10 cellular contexts compared by ENCODE assay signal in the genomic region with DNA sequence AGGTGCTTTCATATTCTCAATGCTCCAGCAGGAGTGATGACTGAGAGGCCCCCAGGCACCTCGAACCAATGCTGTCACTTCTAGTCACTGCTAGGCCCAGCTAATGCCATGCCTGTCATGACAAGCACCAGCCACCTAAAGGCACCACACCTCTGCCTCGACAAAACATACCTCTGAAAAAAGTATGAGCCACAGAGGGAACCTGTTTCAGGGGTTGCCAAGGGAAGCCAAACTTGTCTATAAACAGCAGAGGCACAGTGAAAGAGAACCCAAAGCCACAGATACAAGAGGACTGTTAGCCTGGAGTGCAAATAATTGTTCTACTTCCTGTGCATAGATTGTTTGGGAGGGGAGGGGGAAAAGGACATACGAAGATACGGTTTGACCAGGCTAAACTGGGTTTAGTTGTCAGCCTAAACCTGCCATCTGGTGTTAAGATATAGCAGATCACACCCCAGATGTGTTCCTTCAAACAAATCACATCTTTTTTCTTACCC. TPM values are rescaled to one million over a fixed set of nuclear protein-coding genes. Genes with fewer than 3 reads are reported as not detected.
DNase-seq lines count a peak whose midpoint lies in the region; ATAC-seq and TF ChIP-seq lines count a peak whose summit lies in the region.
"Had no signal": no experiment of that assay in that cellular context is flagged by ENCODE, and none has a peak within 500 bp of the region (broad histone marks: within the 10 kb centered on the region; RNA-seq: fewer than 3 reads in every experiment).

No MANE protein-coding gene starts in this region.

- no peak overlapping the region for H3K9ac ChIP-seq in H9 (ENCODE audit: extremely low read depth, insufficient read length, low read length)

- H3K79me2 ChIP-seq in H9 (ENCODE audit: insufficient read depth, low read length), result no peaks in the 10 kb centered on the region
- H3K79me2 ChIP-seq in PC-9 (ENCODE audit: low read depth), result no peaks in the 10 kb centered on the region

- H3K9me3 Mint-ChIP-seq in H9, result no peaks in the 10 kb centered on the region

- H2AFZ ChIP-seq in H9 (ENCODE audit: low read length) (no peak overlapping the region), PC-9 (no peak overlapping the region)

- H3K14ac ChIP-seq in H9 (ENCODE audit: insufficient read depth, low read length), result no peak overlapping the region

- no peaks in the 10 kb centered on the region for H3K79me1 ChIP-seq in H9 (ENCODE audit: insufficient read depth, low read depth, low read length, poor library complexity, severe bottlenecking)

- intact Hi-C loops in PC-9 (cut with micrococcal nuclease; ENCODE audit: unreplicated experiment), result no loop called here
- intact Hi-C loops in ascending aorta (cut with DNase I), result no loop called here

- H3K27me3 ChIP-seq in H9 (ENCODE audit: insufficient read depth, low read length) (no peaks in the 10 kb centered on the region), PC-9 (ENCODE audit: insufficient read depth, low read depth) (no peaks in the 10 kb centered on the region), ascending aorta (no peaks in the 10 kb centered on the region)
- H3K27me3 ChIP-seq: pancreas had no signal

- H4K20me1 ChIP-seq in H9 (ENCODE audit: control insufficient read depth, insufficient read depth, insufficient read length), result no peaks in the 10 kb centered on the region
- no peaks in the 10 kb centered on the region for H4K20me1 ChIP-seq in PC-9 (ENCODE audit: insufficient read depth)

- no peaks in the 10 kb centered on the region for H3K23me2 ChIP-seq in H9 (ENCODE audit: insufficient read length, low read depth, low read length, poor library complexity, severe bottlenecking)

- no CpG with 5 or more reads among the region's 4 CpGs for WGBS in H9 (ENCODE audit: extremely low coverage, insufficient read length, low lambda C conversion rate)

- H3K4me3 ChIP-seq in PC-9, result no peak overlapping the region
- no peak overlapping the region for H3K4me3 ChIP-seq in ascending aorta
- H3K4me3 ChIP-seq: pancreas had no signal

- H3K27ac ChIP-seq in H9 (ENCODE audit: insufficient read length, low read depth, low read length) (no peak overlapping the region), PC-9 (no peak overlapping the region), epithelial cell of prostate (no peak overlapping the region), ascending aorta (no peak overlapping the region)
- H3K27ac ChIP-seq: pancreas had no signal

- H3K27me3 Mint-ChIP-seq in H9 (ENCODE audit: low read depth), result no peaks in the 10 kb centered on the region

- TF ChIP-seq CTCF in H9 (conservative IDR thresholded peaks at IDR 0.05) (peak; percentile 40; the same call in 2 of the 3 replicates), PC-9 (conservative IDR thresholded peaks at IDR 0.05) (no peak), ascending aorta (IDR thresholded peaks at IDR 0.05) (no peak)

- no peak for ATAC-seq in HG03135 (IDR thresholded peaks at IDR 0.05; ENCODE audit: unreplicated experiment)
- no peak for ATAC-seq in HG03095 (IDR thresholded peaks at IDR 0.05; ENCODE audit: unreplicated experiment)
- ATAC-seq: pancreas had no signal

- no peak overlapping the region for H2BK5ac ChIP-seq in H9 (ENCODE audit: insufficient read length, low read length)

- H3K9me3 ChIP-seq in H9 (ENCODE audit: control insufficient read depth, low read depth, low read length), result no peaks in the 10 kb centered on the region
- no peaks in the 10 kb centered on the region for H3K9me3 ChIP-seq in PC-9 (ENCODE audit: insufficient read depth, low read depth)
- H3K9me3 ChIP-seq in ascending aorta, result no peaks in the 10 kb centered on the region
- H3K9me3 ChIP-seq: pancreas had no signal

- no peak overlapping the region for H4K8ac ChIP-seq in H9 (replicated peaks; ENCODE audit: insufficient read length, low read depth, low read length)

- peaks cover 51 to 52% of the 10 kb centered on the region in 2 experiments for H3K4me1 Mint-ChIP-seq in H9

- H4K91ac ChIP-seq in H9 (ENCODE audit: insufficient read length, low read depth, low read length), result no peak overlapping the region

- no peak overlapping the region for H2BK120ac ChIP-seq in H9 (ENCODE audit: low read depth, low read length, poor library complexity, severe bottlenecking)

- no peak overlapping the region for H2BK20ac ChIP-seq in H9 (ENCODE audit: low read depth, low read length, poor library complexity, severe bottlenecking)

- no TSS peak for BruUV-seq in PC-9 (replicated peaks; lab: Mats Ljungman, UMichigan)

- POLR2A ChIA-PET in PC-9 (lab: Charles Lee; ENCODE audit: unreplicated experiment), result no interaction called here

- no peak overlapping the region for H3T11ph ChIP-seq in H9 (ENCODE audit: low read length)

- H3K23ac ChIP-seq in H9 (ENCODE audit: insufficient read length, low read depth, low read length), result no peak overlapping the region

- H3K4me2 ChIP-seq in H9 (ENCODE audit: insufficient read depth, insufficient read length, low read length) (no peak overlapping the region), PC-9 (no peak overlapping the region)

- H3K27ac Mint-ChIP-seq in H9, result peak overlapping the region; percentile 88 to 91 (median 88)

- H2BK12ac ChIP-seq in H9 (ENCODE audit: insufficient read length, low read depth, low read length), result no peak overlapping the region

- no peak overlapping the region for H3K18ac ChIP-seq in H9 (ENCODE audit: insufficient read length, low read depth, low read length)

- no peaks in the 10 kb centered on the region for H3F3A ChIP-seq in PC-9 (ENCODE audit: insufficient read depth, low read depth)

- no peaks in the 10 kb centered on the region for H3K9me2 ChIP-seq in PC-9 (ENCODE audit: insufficient read depth)

- H3K4me3 Mint-ChIP-seq in H9, result no peak overlapping the region

- H4K5ac ChIP-seq in H9 (ENCODE audit: insufficient read length, low read depth, low read length), result no peak overlapping the region

- H3K36me3 ChIP-seq in PC-9 (ENCODE audit: low read depth) (no peaks in the 10 kb centered on the region), ascending aorta (no peaks in the 10 kb centered on the region)
- H3K36me3 ChIP-seq: pancreas had no signal

- no peak overlapping the region for H2AK5ac ChIP-seq in H9 (ENCODE audit: insufficient read length, low read length)

- H3K4ac ChIP-seq in H9 (ENCODE audit: low read depth, low read length), result no peak overlapping the region

- H3K4me1 ChIP-seq in H9 (ENCODE audit: insufficient read depth, low read length) (peaks cover 10% of the 10 kb centered on the region; the same call in 1 of the 2 replicates), PC-9 (replicated peaks; ENCODE audit: insufficient read depth) (no peaks in the 10 kb centered on the region), ascending aorta (peaks cover 0 to 5% of the 10 kb centered on the region in 2 donors)

- CTCF ChIA-PET in PC-9 (lab: Charles Lee), result no interaction called here

- H2BK15ac ChIP-seq in H9 (ENCODE audit: low read depth, low read length), result no peak overlapping the region

- peaks cover 0 to 10% (median 7%) of the 10 kb centered on the region in 3 experiments; a peak in 4 of 7 replicates for H3K36me3 Mint-ChIP-seq in H9 (ENCODE audit: insufficient read depth in 1 of 3, low read depth in 3 of 3)

- no peak overlapping the region for H3K56ac ChIP-seq in H9 (ENCODE audit: insufficient read length, low read depth, low read length)

- DNase-seq in H9, result peak; percentile 39
- DNase-seq in PC-9, result peak; percentile 23 to 36
- peak; percentile 71 for DNase-seq in epithelial cell of prostate (ENCODE audit: low read depth, low spot score)
- peak; percentile 13 for DNase-seq in retina
- DNase-seq in ascending aorta (ENCODE audit: low spot score in 2 of 2), result no peak
- no peak for DNase-seq in SKM-1 (lab: John Stamatoyannopoulos, UW; ENCODE audit: unreplicated experiment)
- DNase-seq: NCI-H2227 treated with DMSO at 0.1 percent for 48 hours, pancreas had no signal

RNA-seq across cellular contexts. Expression of a gene that starts 45.9 kb away (rescaled TPM):
- 40.8 and 43.6 TPM in 2 replicates for total RNA-seq in H9 (2021)
- total RNA-seq in PC-9 (2021), result 2.7 and 2.9 TPM in 2 replicates
- 25.5 TPM for total RNA-seq in ascending aorta

Comparison
In these comparisons a context has a peak if more than half of its experiments do, and no peak if none do; other contexts are left out.
1. DNase-seq: peak in H9 (single experiment), PC-9 (2 of 2), epithelial cell of prostate (single experiment) and retina (single experiment); none in ascending aorta (0 of 2) and SKM-1 (single experiment).